In the genomic region with DNA sequence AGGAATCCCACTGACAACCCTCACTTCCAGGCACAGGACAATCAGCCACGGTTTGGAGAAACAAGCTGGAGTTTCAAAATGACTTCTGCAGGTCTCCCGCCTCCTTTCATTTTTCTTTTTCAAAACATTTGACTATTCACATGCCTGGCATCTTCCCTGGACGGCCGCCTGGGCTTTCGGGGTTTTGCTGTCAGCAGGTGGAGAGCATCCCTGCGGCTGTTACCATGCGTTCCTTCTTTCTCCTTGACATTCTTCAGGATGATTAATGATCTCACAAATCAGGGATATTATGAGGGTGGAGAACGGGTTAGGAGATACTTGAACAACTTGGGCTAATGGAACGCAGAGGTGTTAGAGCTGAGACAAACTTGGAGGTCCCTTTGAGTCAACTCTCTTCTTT, we compare ENCODE assay signal across 33 cellular contexts.
DNase-seq lines count a peak whose midpoint lies in the region; ATAC-seq and TF ChIP-seq lines count a peak whose summit lies in the region.
"Had no signal": no experiment of that assay in that cellular context is flagged by ENCODE, and none has a peak within 500 bp of the region (broad histone marks: within the 10 kb centered on the region; RNA-seq: fewer than 3 reads in every experiment).

No MANE protein-coding gene starts in this region.

- CTCF ChIA-PET in activated CD8-positive, alpha-beta memory T cell treated with anti-CD3 and anti-CD28 coated beads, Interleukin-2, amount 10 ng/mL, durations not matched to agents 7 days and 5 days (lab: Charles Lee) = no interaction called here

- no peak overlapping the region for H3K27ac Mint-ChIP-seq in activated CD8-positive, alpha-beta memory T cell treated with anti-CD3 and anti-CD28 coated beads, Interleukin-2, amount 10 ng/mL, durations not matched to agents 7 days and 5 days
- H3K27ac Mint-ChIP-seq: B cell; CD4-positive, alpha-beta memory T cell; CD4-positive, alpha-beta T cell; CD4-positive, CD25-positive, alpha-beta regulatory T cell; CD8-positive, alpha-beta memory T cell; CD8-positive, alpha-beta T cell had no signal

- no peaks in the 10 kb centered on the region for H3K27me3 Mint-ChIP-seq in activated CD8-positive, alpha-beta memory T cell treated with anti-CD3 and anti-CD28 coated beads, Interleukin-2, amount 10 ng/mL, durations not matched to agents 7 days and 5 days
- H3K27me3 Mint-ChIP-seq: B cell; CD4-positive, alpha-beta T cell had no signal

- no peak overlapping the region for H3K4me2 ChIP-seq in parathyroid adenoma (ENCODE audit: low read length)
- H3K4me2 ChIP-seq: A549; BLaER1; BLaER1 treated with 17β-estradiol and CSF1 and Interleukin-3, amounts not matched to agents 10 nM and 100 nM had no signal

- H3K4me3 Mint-ChIP-seq in activated CD8-positive, alpha-beta memory T cell treated with anti-CD3 and anti-CD28 coated beads, Interleukin-2, amount 10 ng/mL, durations not matched to agents 7 days and 5 days = no peak overlapping the region
- H3K4me3 Mint-ChIP-seq: B cell; CD14-positive monocyte; CD4-positive, alpha-beta memory T cell; CD4-positive, alpha-beta T cell; CD4-positive, CD25-positive, alpha-beta regulatory T cell; CD8-positive, alpha-beta T cell had no signal

- no peaks in the 10 kb centered on the region for H3K36me3 ChIP-seq in parathyroid adenoma (ENCODE audit: control insufficient read depth, insufficient read depth, low read length)
- H3K36me3 ChIP-seq: BLaER1 had no signal

- H3K9me3 ChIP-seq in parathyroid adenoma (ENCODE audit: control insufficient read depth, low read length) = no peaks in the 10 kb centered on the region
- H3K9me3 ChIP-seq: A549, BE2C, Caco-2 had no signal

- H3K9me3 Mint-ChIP-seq in activated CD8-positive, alpha-beta memory T cell treated with anti-CD3 and anti-CD28 coated beads, Interleukin-2, amount 10 ng/mL, durations not matched to agents 7 days and 5 days (ENCODE audit: low read depth) = peaks cover 2% of the 10 kb centered on the region
- H3K9me3 Mint-ChIP-seq: CD4-positive, alpha-beta memory T cell; CD4-positive, alpha-beta T cell had no signal

- no peak for TF ChIP-seq CTCF in parathyroid adenoma (IDR thresholded peaks at IDR 0.05)

- no peak overlapping the region for H3K9ac ChIP-seq in parathyroid adenoma
- H3K9ac ChIP-seq: BLaER1; BLaER1 treated with 17β-estradiol and CSF1 and Interleukin-3, amounts not matched to agents 10 nM and 100 nM had no signal

- no peak overlapping the region for H3K4me3 ChIP-seq in parathyroid adenoma (ENCODE audit: low read depth, low read length)
- H3K4me3 ChIP-seq: A549; BLaER1; BLaER1 treated with 17β-estradiol and CSF1 and Interleukin-3, amounts not matched to agents 10 nM and 100 nM had no signal

- peaks cover 31% of the 10 kb centered on the region for H3K4me1 ChIP-seq in parathyroid adenoma
- H3K4me1 ChIP-seq: BE2C; BLaER1; BLaER1 treated with 17β-estradiol and CSF1 and Interleukin-3, amounts not matched to agents 10 nM and 100 nM; Caco-2 had no signal

- peaks cover 3% of the 10 kb centered on the region for H3K36me3 Mint-ChIP-seq in activated CD8-positive, alpha-beta memory T cell treated with anti-CD3 and anti-CD28 coated beads, Interleukin-2, amount 10 ng/mL, durations not matched to agents 7 days and 5 days
- H3K36me3 Mint-ChIP-seq: CD8-positive, alpha-beta T cell had no signal

- peak overlapping the region; percentile 96 for H3K27ac ChIP-seq in parathyroid adenoma
- H3K27ac ChIP-seq: 22Rv1; A549; BLaER1; BLaER1 treated with 17β-estradiol and CSF1 and Interleukin-3, amounts not matched to agents 10 nM and 100 nM; C4-2B had no signal

- H2AFZ ChIP-seq in parathyroid adenoma = no peak overlapping the region

- no peak for ATAC-seq in activated CD8-positive, alpha-beta memory T cell treated with anti-CD3 and anti-CD28 coated beads, Interleukin-2, amount 10 ng/mL, durations not matched to agents 7 days and 5 days
- ATAC-seq in HG02973 (IDR thresholded peaks at IDR 0.05; ENCODE audit: unreplicated experiment) = no peak
- ATAC-seq: A549; CD8-positive, alpha-beta T cell had no signal

- H3K27me3 ChIP-seq in parathyroid adenoma (ENCODE audit: control insufficient read depth, insufficient read depth, low read length) = no peaks in the 10 kb centered on the region
- H3K27me3 ChIP-seq: BE2C; BLaER1; BLaER1 treated with 17β-estradiol and CSF1 and Interleukin-3, amounts not matched to agents 10 nM and 100 nM had no signal

- DNase-seq in activated CD8-positive, alpha-beta memory T cell treated with anti-CD3 and anti-CD28 coated beads, Interleukin-2, amount 50 U/mL, for 48 hours = peak; percentile 17
- no peak for DNase-seq in activated CD8-positive, alpha-beta memory T cell treated with anti-CD3 and anti-CD28 coated beads, Interleukin-2, amount 10 ng/mL, durations not matched to agents 7 days and 5 days
- peak; percentile 5 for DNase-seq in M059J (ENCODE audit: low read depth)
- DNase-seq in stimulated activated CD4-positive, alpha-beta T cell treated with anti-CD3 and anti-CD28 coated beads, Interleukin-4, amount 100 ng/mL, for 1 hour = no peak
- DNase-seq: 8988T; ACHN; AML-193; BE2C; C1 segment of cervical spinal cord; Caco-2; Calu3; CD4-positive, alpha-beta memory T cell; CD4-positive, alpha-beta T cell; CD4-positive, CD25-positive, alpha-beta regulatory T cell; CD8-positive, alpha-beta memory T cell; CD8-positive, alpha-beta T cell; COR-L47; DMS 273 treated with DMSO at 0.1 percent for 48 hours; DMS153; DMS53; DMS79; DMS79 treated with DMSO at 0.1 percent for 48 hours; DND-41; EL had no signal

- peaks cover 22% of the 10 kb centered on the region for H3K79me2 ChIP-seq in parathyroid adenoma

- H3K4me1 Mint-ChIP-seq in activated CD8-positive, alpha-beta memory T cell treated with anti-CD3 and anti-CD28 coated beads, Interleukin-2, amount 10 ng/mL, durations not matched to agents 7 days and 5 days = no peaks in the 10 kb centered on the region
- H3K4me1 Mint-ChIP-seq: B cell; CD14-positive monocyte; CD4-positive, alpha-beta memory T cell; CD4-positive, CD25-positive, alpha-beta regulatory T cell; CD8-positive, alpha-beta memory T cell had no signal

Comparison
In these comparisons a context has a peak if more than half of its experiments do, and no peak if none do; other contexts are left out.
1. DNase-seq: peak in activated CD8-positive, alpha-beta memory T cell treated with anti-CD3 and anti-CD28 coated beads, Interleukin-2, amount 50 U/mL, for 48 hours (single experiment) and M059J (single experiment); none in activated CD8-positive, alpha-beta memory T cell treated with anti-CD3 and anti-CD28 coated beads, Interleukin-2, amount 10 ng/mL, durations not matched to agents 7 days and 5 days (single experiment) and stimulated activated CD4-positive, alpha-beta T cell treated with anti-CD3 and anti-CD28 coated beads, Interleukin-4, amount 100 ng/mL, for 1 hour (single experiment).